10 cellular contexts compared by ENCODE assay signal in genomic region chr21:43331962-43332458, GRCh38.
DNase-seq lines count a peak whose midpoint lies in the region; ATAC-seq, FAIRE-seq and TF ChIP-seq lines count a peak whose summit lies in the region.
"Had no signal": no experiment of that assay in that cellular context is flagged by ENCODE, and none has a peak within 500 bp of the region (broad histone marks: within the 10 kb centered on the region; RNA-seq: fewer than 3 reads in every experiment).

No MANE protein-coding gene starts in this region.

- H3K4me3 ChIP-seq in HUES64 (ENCODE audit: low read length) (no peak overlapping the region), kidney (ENCODE audit: low read length in 2 of 2) (no peak overlapping the region)

- no peak for ATAC-seq in HG02623 (IDR thresholded peaks at IDR 0.05; ENCODE audit: unreplicated experiment)

- H3K27ac ChIP-seq in HUES64 (ENCODE audit: low read depth, low read length) (peak overlapping the region; percentile 6; the same call in 1 of the 2 replicates), kidney (ENCODE audit: low read depth in 2 of 2, low read length in 2 of 2) (peak overlapping the region in 1 of 2 donors; percentile 36)

- H3K4me1 Mint-ChIP-seq in activated naive CD8-positive, alpha-beta T cell treated with anti-CD3 and anti-CD28 coated beads for 36 hours: no peaks in the 10 kb centered on the region

- TF ChIP-seq CTCF in kidney (IDR thresholded peaks at IDR 0.05; ENCODE audit: borderline replicate concordance, extremely low read depth, insufficient read depth) (no peak), GM20000 (IDR thresholded peaks at IDR 0.05; ENCODE audit: extremely low read depth, missing control alignments) (no peak)

- H3K9me3 ChIP-seq in HUES64 (ENCODE audit: insufficient read depth, low read depth, low read length) (no peaks in the 10 kb centered on the region), kidney (ENCODE audit: control insufficient read depth in 1 of 2, low read length in 2 of 2) (no peaks in the 10 kb centered on the region)

- no peak for FAIRE-seq in kidney (lab: Jason Lieb, UNC)

- H3K4me3 Mint-ChIP-seq in activated naive CD8-positive, alpha-beta T cell treated with anti-CD3 and anti-CD28 coated beads for 36 hours: no peak overlapping the region
- H3K4me3 Mint-ChIP-seq: memory B cell had no signal

- H3K36me3 ChIP-seq in HUES64 (ENCODE audit: insufficient read depth, low read length) (no peaks in the 10 kb centered on the region), kidney (ENCODE audit: control insufficient read depth in 1 of 2, insufficient read depth in 2 of 2, low read length in 2 of 2) (no peaks in the 10 kb centered on the region)

- H3K27ac Mint-ChIP-seq in activated naive CD8-positive, alpha-beta T cell treated with anti-CD3 and anti-CD28 coated beads for 36 hours: no peak overlapping the region
- H3K27ac Mint-ChIP-seq: memory B cell had no signal

- intact Hi-C loops in kidney (cut with DNase I): no loop called here

- H3K27me3 Mint-ChIP-seq in activated naive CD8-positive, alpha-beta T cell treated with anti-CD3 and anti-CD28 coated beads for 36 hours: no peaks in the 10 kb centered on the region

- peak; percentile 92 for DNase-seq in brain pericyte (ENCODE audit: low read depth, low spot score)
- DNase-seq in kidney: peak; percentile 78
- peak; percentile 52 for DNase-seq in stromal cell of bone marrow (ENCODE audit: low read depth)
- DNase-seq in 8988T: no peak
- no peak for DNase-seq in activated naive CD8-positive, alpha-beta T cell treated with anti-CD3 and anti-CD28 coated beads for 36 hours
- no peak for DNase-seq in GM20000 (ENCODE audit: low spot score)
- DNase-seq: RPMI8226 had no signal

- H3K36me3 Mint-ChIP-seq in activated naive CD8-positive, alpha-beta T cell treated with anti-CD3 and anti-CD28 coated beads for 36 hours: peaks cover 2% of the 10 kb centered on the region
- H3K36me3 Mint-ChIP-seq: memory B cell had no signal

- no peaks in the 10 kb centered on the region for H3K27me3 ChIP-seq in HUES64 (ENCODE audit: insufficient read depth, low read length)

- WGBS in HUES64: 89% methylated on average over 14 of the region's 14 CpGs

- H3K9me3 Mint-ChIP-seq in activated naive CD8-positive, alpha-beta T cell treated with anti-CD3 and anti-CD28 coated beads for 36 hours: no peaks in the 10 kb centered on the region

- no peak overlapping the region; the same call in 1 of the 2 replicates for H3K9ac ChIP-seq in HUES64 (ENCODE audit: low read depth, low read length)
- H3K9ac ChIP-seq in kidney (ENCODE audit: low read length in 2 of 2): no peak overlapping the region

- H3K4me1 ChIP-seq in HUES64 (ENCODE audit: insufficient read depth, low read length): peaks cover 14% of the 10 kb centered on the region
- peaks cover 17 to 18% of the 10 kb centered on the region in 2 donors for H3K4me1 ChIP-seq in kidney (ENCODE audit: control insufficient read depth in 1 of 2, insufficient read depth in 1 of 2, low read depth in 1 of 2, low read length in 2 of 2)

Comparison
In these comparisons a context has a peak if more than half of its experiments do, and no peak if none do; other contexts are left out.
1. DNase-seq: peak in brain pericyte (single experiment), kidney (single experiment) and stromal cell of bone marrow (single experiment); none in 8988T (single experiment), activated naive CD8-positive, alpha-beta T cell treated with anti-CD3 and anti-CD28 coated beads for 36 hours (single experiment) and GM20000 (single experiment).